Comparison of ENCODE assay signal across 31 cellular contexts in genomic region chr4:63302792-63303191, GRCh38.
"Had no signal": no experiment of that assay in that cellular context is flagged by ENCODE, and none has a peak within 500 bp of the region (broad histone marks: within the 10 kb centered on the region; RNA-seq: fewer than 3 reads in every experiment).

No MANE protein-coding gene starts in this region.

- H3K27me3 ChIP-seq: adrenal gland, ascending aorta, body of pancreas, brain microvascular endothelial cell, breast epithelium, cardiac muscle cell had no signal

- ATAC-seq: activated naive CD4-positive, alpha-beta T cell treated with anti-CD3 and anti-CD28 coated beads, Interleukin-2, amount 50 U/mL, for 72 hours; activated naive CD8-positive, alpha-beta T cell treated with anti-CD3 and anti-CD28 coated beads, Interleukin-2, amount 50 U/mL, for 24 hours; activated T-cell treated with anti-CD3 and anti-CD28 coated beads, Interleukin-2, amount 50 U/mL, for 4 hours; activated T-cell treated with anti-CD3 and anti-CD28 coated beads, Interleukin-2, amount 50 U/mL, for 72 hours; activated T-helper 17 cell treated with anti-CD3 and anti-CD28 coated beads, Interleukin-2, amount 50 U/mL, for 72 hours; body of pancreas had no signal

- H3K4me1 ChIP-seq: adrenal gland, ascending aorta, body of pancreas, breast epithelium had no signal

- H3K9me3 ChIP-seq: adrenal gland, ascending aorta, body of pancreas, breast epithelium had no signal

- H3K4me3 ChIP-seq: adrenal gland, ascending aorta, body of pancreas, breast epithelium, cardiac muscle cell had no signal

- H3K27ac ChIP-seq: adrenal gland, ascending aorta, body of pancreas, brain microvascular endothelial cell, breast epithelium, cardiac muscle cell had no signal

- DNase-seq: activated effector memory CD4-positive, alpha-beta T cell treated with anti-CD3 and anti-CD28 coated beads, Interleukin-2, amount 50 U/mL, for 16 hours; activated effector memory CD4-positive, alpha-beta T cell treated with Interleukin-2 at 50 U/mL for 16 hours; activated gamma-delta T cell; activated gamma-delta T cell treated with Interleukin-2 at 50 U/mL for 16 hours; activated naive CD4-positive, alpha-beta T cell; activated naive CD4-positive, alpha-beta T cell treated with anti-CD3 and anti-CD28 coated beads for 36 hours; activated naive CD4-positive, alpha-beta T cell treated with anti-CD3 and anti-CD28 coated beads, Interleukin-2, amount 10 ng/mL, durations not matched to agents 7 days and 5 days; activated naive CD4-positive, alpha-beta T cell treated with anti-CD3 and anti-CD28 coated beads, Interleukin-2, amount 50 U/mL, for 16 hours; activated naive CD4-positive, alpha-beta T cell treated with Interleukin-2 at 50 U/mL for 16 hours; activated naive CD8-positive, alpha-beta T cell treated with anti-CD3 and anti-CD28 coated beads for 36 hours; activated naive CD8-positive, alpha-beta T cell treated with anti-CD3 and anti-CD28 coated beads, Interleukin-2, amount 10 ng/mL, durations not matched to agents 7 days and 5 days; activated naive CD8-positive, alpha-beta T cell treated with anti-CD3 and anti-CD28 coated beads, Interleukin-2, amount 50 U/mL, for 24 hours; activated T-cell treated with anti-CD3 and anti-CD28 coated beads, Interleukin-2, amount 50 U/mL, for 24 hours; activated T-cell treated with anti-CD3 and anti-CD28 coated beads, Interleukin-2, amount 50 U/mL, for 4 hours; activated T-cell treated with anti-CD3 and anti-CD28 coated beads, Interleukin-2, amount 50 U/mL, for 48 hours; activated T-cell treated with anti-CD3 and anti-CD28 coated beads, Interleukin-2, amount 50 U/mL, for 72 hours; adrenal gland; amniotic stem cell; amygdala; anterior cingulate cortex; aorta; body of pancreas; brain microvascular endothelial cell; caudate nucleus; central memory CD4-positive, alpha-beta T cell; cerebellar nuclear complex had no signal
